9 cellular contexts compared by ENCODE assay signal in genomic region chr15:63971427-63971805, GRCh38.
A peak's percentile ranks its signal among the peaks of the same experiment; 100 is the strongest.
DNase-seq lines count a peak whose midpoint lies in the region; ATAC-seq, FAIRE-seq and TF ChIP-seq lines count a peak whose summit lies in the region.
"Had no signal": no experiment of that assay in that cellular context is flagged by ENCODE, and none has a peak within 500 bp of the region (broad histone marks: within the 10 kb centered on the region; RNA-seq: fewer than 3 reads in every experiment).

No MANE protein-coding gene starts in this region.

- H3K4me1 ChIP-seq in GM12878 (ENCODE audit: control insufficient read depth, insufficient read depth, low read length), result peaks cover 48% of the 10 kb centered on the region

- no peaks in the 10 kb centered on the region; the same call in 1 of the 2 replicates for H3K79me2 ChIP-seq in GM12878 (ENCODE audit: control insufficient read depth, insufficient read depth, low read length)

- RAD21 ChIA-PET in GM12878 (lab: Charles Lee; ENCODE audit: unreplicated experiment), result interaction anchor here (0.6 to 7.4 kb wide), 24 partner anchors 14 to 219 kb away, joined by 3 to 102 read pairs (median 4); partner anchors contain the start of gene CIAO2A

- no peaks in the 10 kb centered on the region for H4K20me1 ChIP-seq in GM12878 (ENCODE audit: control insufficient read depth, insufficient read depth)

- intact Hi-C loops in GM12878 (cut with micrococcal nuclease; ENCODE audit: unreplicated experiment), result loop anchor here (1.0 kb wide), 1 partner anchor 39 kb away; no protein-coding TSS in a partner anchor

- peak overlapping the region; percentile 89 for H3K4me2 ChIP-seq in GM12878 (ENCODE audit: control insufficient read depth, insufficient read depth)

- peaks cover 0 to 7% of the 10 kb centered on the region in 2 experiments; a peak in 1 of 4 replicates for H3K36me3 ChIP-seq in GM12878 (ENCODE audit: control insufficient read depth in 2 of 2, insufficient read depth in 2 of 2, low read length in 1 of 2)

- no peaks in the 10 kb centered on the region for H3K27me3 ChIP-seq in GM12878 (replicated peaks in 1 of 2; ENCODE audit: control insufficient read depth in 2 of 2, insufficient read depth in 2 of 2, low read length in 1 of 2)

- peak overlapping the region; percentile 31; the same call in 1 of the 2 replicates for H2AFZ ChIP-seq in GM12878 (ENCODE audit: control insufficient read depth, low read depth, low read length)

- CTCF ChIA-PET in GM12878 (lab: Yijun Ruan, JAX), result interaction anchor here (0.9 to 7.6 kb wide), 17 partner anchors 10 to 144 kb away, joined by 3 to 70 read pairs (median 6); partner anchors contain the start of gene DAPK2

- WGBS in GM12878 (ENCODE audit: insufficient coverage, insufficient replicate concordance, low lambda C conversion rate, missing lambda C conversion rate), result 0% methylated on average over 2 of the region's 2 CpGs

- peak; percentile 63 for ATAC-seq in GM12878
- ATAC-seq in GM18861 (IDR thresholded peaks at IDR 0.05; ENCODE audit: unreplicated experiment), result no peak

- H3K27ac ChIP-seq in GM12878 (ENCODE audit: control insufficient read depth, insufficient read depth), result peak overlapping the region; percentile 95

- TF ChIP-seq EP300 in GM12878 (IDR thresholded peaks at IDR 0.05; ENCODE audit: borderline replicate concordance in 1 of 2, control insufficient read depth in 1 of 2, low read depth in 2 of 2, low read length in 2 of 2), result no peak

- DNase-seq in GM20000 (ENCODE audit: low spot score) (peak; percentile 49), OCI-M1 (lab: John Stamatoyannopoulos, UW) (peak; percentile 40), GM12878 (ENCODE audit: low read depth, low spot score) (no peak), amygdala (lab: John Stamatoyannopoulos, UW) (no peak), mesenteric fat pad (ENCODE audit: low spot score) (no peak), GM03348 (ENCODE audit: low spot score) (no peak)
- DNase-seq in stimulated activated CD4-positive, alpha-beta T cell treated with anti-CD3 and anti-CD28 coated beads, Interleukin-4, amount 100 ng/mL, for 48 hours (ENCODE audit: low read depth in 2 of 2), result peak; percentile 48 to 59

- SMC1A ChIA-PET in GM12878 (lab: Charles Lee; ENCODE audit: uncharacterized antibody, unreplicated experiment), result interaction anchor here (0.7 to 7.9 kb wide), 32 partner anchors 10 to 361 kb away, joined by 3 to 58 read pairs (median 6); partner anchors contain the start of genes DAPK2 and HERC1

- FAIRE-seq in GM12878 (lab: Jason Lieb, UNC), result no peak
- FAIRE-seq: colon had no signal

- in situ Hi-C loops in GM12878 (cut with MboI), result no loop called here

- no peak for TF ChIP-seq RAD21 in GM12878 (IDR thresholded peaks at IDR 0.05; ENCODE audit: insufficient read depth, low read depth, low read length)

- no peaks in the 10 kb centered on the region; the same call in 2 of the 3 replicates for H3K9me3 ChIP-seq in GM12878 (replicated peaks; ENCODE audit: control insufficient read depth, insufficient read depth, low read length)

- BruUV-seq in GM12878 (replicated peaks; lab: Mats Ljungman, UMichigan), result TSS peak; percentile 74

- TF ChIP-seq CTCF in GM20000 (IDR thresholded peaks at IDR 0.05; ENCODE audit: extremely low read depth, missing control alignments) (no peak), GM12878 (IDR thresholded peaks at IDR 0.05 in 2 of 3, conservative IDR thresholded peaks at IDR 0.05 in 1 of 3; ENCODE audit: control insufficient read depth in 2 of 3, extremely low read depth in 1 of 3, insufficient read depth in 1 of 3, low read depth in 3 of 3, low read length in 3 of 3) (no peak)

- no peak for TF ChIP-seq POLR2A in GM12878 (IDR thresholded peaks at IDR 0.05; ENCODE audit: low read depth, low read length)

- H3K4me3 ChIP-seq in GM12878, result no peak overlapping the region; the same call in 1 of the 2 replicates

- POLR2A ChIA-PET in GM12878 (lab: Charles Lee), result interaction anchor here (0.6 to 2.6 kb wide), 13 partner anchors 10 to 102 kb away, joined by 3 to 22 read pairs (median 4); no protein-coding TSS in a partner anchor

- peak overlapping the region; percentile 78 for H3K9ac ChIP-seq in GM12878 (ENCODE audit: control insufficient read depth, insufficient read depth, low read length)

TF ChIP-seq in GM12878, 131 proteins besides CTCF, POLR2A, EP300 and RAD21 (continues in another document):
- TF ChIP-seq NR2F1 (conservative IDR thresholded peaks at IDR 0.05) (0 out of 2 replicates have a peak, but pooled peaks have one; percentile 10), NKRF (conservative IDR thresholded peaks at IDR 0.05) (no peak), HCFC1 (IDR thresholded peaks at IDR 0.05; ENCODE audit: low read length) (0 out of 2 replicates have a peak, but pooled peaks have one; percentile 24), SPI1 (IDR thresholded peaks at IDR 0.05; ENCODE audit: borderline replicate concordance, insufficient read depth, low read depth, low read length) (no peak), USF2 (IDR thresholded peaks at IDR 0.05; ENCODE audit: borderline replicate concordance, low read depth, low read length) (no peak), MEF2B (IDR thresholded peaks at IDR 0.05; ENCODE audit: partially characterized antibody, poor library complexity, severe bottlenecking) (peak; percentile 58), PRDM15 (CRISPR knock-in tag; IDR thresholded peaks at IDR 0.05) (no peak), ZSCAN29 (IDR thresholded peaks at IDR 0.05) (no peak), YY1 (IDR thresholded peaks at IDR 0.05; ENCODE audit: low read depth, low read length) (0 out of 2 replicates have a peak, but pooled peaks have one; percentile 3), ATF7 (IDR thresholded peaks at IDR 0.05; ENCODE audit: low read depth) (peak; percentile 13; the same call in 1 of the 2 replicates), MYB (IDR thresholded peaks at IDR 0.05; ENCODE audit: borderline replicate concordance, low read depth, low read length) (no peak), SREBF1 (IDR thresholded peaks at IDR 0.05; ENCODE audit: low read length) (no peak)

Comparison
In these comparisons a context has a peak if more than half of its experiments do, and no peak if none do; other contexts are left out.
1. DNase-seq: peak in GM20000 (single experiment), OCI-M1 (single experiment) and stimulated activated CD4-positive, alpha-beta T cell treated with anti-CD3 and anti-CD28 coated beads, Interleukin-4, amount 100 ng/mL, for 48 hours (2 of 2); none in GM12878 (single experiment), amygdala (0 of 56), mesenteric fat pad (single experiment) and GM03348 (single experiment).